In the genomic region with DNA sequence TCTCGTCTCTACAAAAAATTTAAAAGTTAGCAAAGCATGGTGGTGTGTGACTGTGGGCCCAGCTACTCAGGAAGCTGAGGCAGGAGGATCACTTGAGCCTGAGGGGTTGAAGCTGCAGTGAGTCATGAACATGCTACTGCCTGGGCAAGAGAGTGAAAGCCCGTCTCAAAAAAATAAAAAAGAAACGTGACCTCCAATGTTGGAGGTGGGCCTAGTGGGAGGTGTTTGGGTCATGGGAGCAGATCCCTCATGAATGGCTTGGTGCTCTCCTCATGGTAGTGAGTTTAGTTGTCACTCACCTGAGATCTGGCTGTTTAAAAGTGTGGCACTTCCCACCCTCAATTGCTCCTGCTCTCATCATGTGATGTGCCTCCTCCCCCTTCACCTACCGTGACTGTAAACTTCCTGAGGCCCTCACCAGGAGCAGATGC, we compare ENCODE assay signal across 9 cellular contexts.
A peak's percentile ranks its signal among the peaks of the same experiment; 100 is the strongest.
DNase-seq lines count a peak whose midpoint lies in the region; ATAC-seq and TF ChIP-seq lines count a peak whose summit lies in the region.
"Had no signal": no experiment of that assay in that cellular context is flagged by ENCODE, and none has a peak within 500 bp of the region (broad histone marks: within the 10 kb centered on the region; RNA-seq: fewer than 3 reads in every experiment).

No MANE protein-coding gene starts in this region.

- H3K4me1 Mint-ChIP-seq in activated T-cell treated with anti-CD3 and anti-CD28 coated beads, Interleukin-2, amount 50 U/mL, for 24 hours (ENCODE audit: low read depth), result peaks cover 37% of the 10 kb centered on the region

- H3K27ac Mint-ChIP-seq in activated T-cell treated with anti-CD3 and anti-CD28 coated beads, Interleukin-2, amount 50 U/mL, for 24 hours, result peak overlapping the region; percentile 91

- no peaks in the 10 kb centered on the region for H3K27me3 Mint-ChIP-seq in activated T-cell treated with anti-CD3 and anti-CD28 coated beads, Interleukin-2, amount 50 U/mL, for 24 hours

- peak; percentile 62 for DNase-seq in activated CD8-positive, alpha-beta memory T cell treated with anti-CD3 and anti-CD28 coated beads for 24 hours
- no peak for DNase-seq in activated CD8-positive, alpha-beta memory T cell treated with anti-CD3 and anti-CD28 coated beads, Interleukin-2, amount 50 U/mL, for 48 hours
- peak; percentile 44 for DNase-seq in activated T-cell treated with anti-CD3 and anti-CD28 coated beads, Interleukin-2, amount 50 U/mL, for 24 hours
- peak; percentile 18 for DNase-seq in fibroblast of pulmonary artery (ENCODE audit: low read depth)
- DNase-seq in stimulated activated naive CD8-positive, alpha-beta T cell treated with anti-CD3 and anti-CD28 coated beads, Interleukin-15, Interleukin-2, amounts not matched to agents 100 U/mL and 50 U/mL, for 24 hours, result peak; percentile 15
- DNase-seq in HCEC 1CT, result no peak
- DNase-seq in SKM-1 treated with dmso at 0.1 percent for 144 hours (lab: John Stamatoyannopoulos, UW; ENCODE audit: unreplicated experiment), result no peak
- DNase-seq: left ventricle myocardium superior had no signal

- no peaks in the 10 kb centered on the region for H3K9me3 Mint-ChIP-seq in activated T-cell treated with anti-CD3 and anti-CD28 coated beads, Interleukin-2, amount 50 U/mL, for 24 hours

- ATAC-seq in stimulated activated naive CD8-positive, alpha-beta T cell treated with anti-CD3 and anti-CD28 coated beads, Interleukin-15, Interleukin-2, amounts not matched to agents 100 U/mL and 50 U/mL, for 24 hours, result peak; percentile 93
- ATAC-seq in GM19463 (IDR thresholded peaks at IDR 0.05; ENCODE audit: unreplicated experiment), result no peak
- ATAC-seq: left ventricle myocardium superior had no signal

- peak overlapping the region; percentile 44 for H3K4me3 Mint-ChIP-seq in activated T-cell treated with anti-CD3 and anti-CD28 coated beads, Interleukin-2, amount 50 U/mL, for 24 hours

- no peak for TF ChIP-seq CTCF in fibroblast of pulmonary artery (IDR thresholded peaks at IDR 0.05; ENCODE audit: low read length, missing control alignments)

- peaks cover 72% of the 10 kb centered on the region for H3K36me3 Mint-ChIP-seq in activated T-cell treated with anti-CD3 and anti-CD28 coated beads, Interleukin-2, amount 50 U/mL, for 24 hours (ENCODE audit: low read depth)

- H3K4me3 ChIP-seq in fibroblast of pulmonary artery (replicated peaks; ENCODE audit: low read depth, low read length), result no peak overlapping the region

Comparison
In these comparisons a context has a peak if more than half of its experiments do, and no peak if none do; other contexts are left out.
1. DNase-seq: peak in activated CD8-positive, alpha-beta memory T cell treated with anti-CD3 and anti-CD28 coated beads for 24 hours (single experiment), activated T-cell treated with anti-CD3 and anti-CD28 coated beads, Interleukin-2, amount 50 U/mL, for 24 hours (single experiment), fibroblast of pulmonary artery (single experiment) and stimulated activated naive CD8-positive, alpha-beta T cell treated with anti-CD3 and anti-CD28 coated beads, Interleukin-15, Interleukin-2, amounts not matched to agents 100 U/mL and 50 U/mL, for 24 hours (single experiment); none in activated CD8-positive, alpha-beta memory T cell treated with anti-CD3 and anti-CD28 coated beads, Interleukin-2, amount 50 U/mL, for 48 hours (single experiment), HCEC 1CT (single experiment) and SKM-1 treated with dmso at 0.1 percent for 144 hours (single experiment).